ENCODE assay signal across 9 cellular contexts in genomic region chr2:227163998-227164744, GRCh38. TPM values are rescaled to one million over a fixed set of nuclear protein-coding genes. Genes with fewer than 3 reads are reported as not detected.
DNase-seq lines count a peak whose midpoint lies in the region; ATAC-seq and TF ChIP-seq lines count a peak whose summit lies in the region.
"Had no signal": no experiment of that assay in that cellular context is flagged by ENCODE, and none has a peak within 500 bp of the region (broad histone marks: within the 10 kb centered on the region; RNA-seq: fewer than 3 reads in every experiment).

TSS of gene COL4A3 (plus strand) at chr2:227164624. CDS start at chr2:227164727, 103 bp downstream.
TSS of gene COL4A4 (minus strand) at chr2:227164205. CDS start at chr2:227147483, 16,722 bp downstream.

- DNase-seq in Right ventricle myocardium inferior (ENCODE audit: missing footprints), result peak; percentile 84
- DNase-seq in cardiac septum (ENCODE audit: low spot score), result no peak
- DNase-seq in NCI-H1105 treated with DMSO at 0.1 percent for 48 hours (lab: John Stamatoyannopoulos, UW), result peak; percentile 59
- no peak for DNase-seq in brain microvascular endothelial cell
- peak; percentile 77 for DNase-seq in left kidney (ENCODE audit: low read depth, low spot score)
- DNase-seq in thoracic aorta (ENCODE audit: low spot score), result no peak
- DNase-seq in SHP77 treated with DMSO at 0.1 percent for 48 hours (lab: John Stamatoyannopoulos, UW), result no peak

- H3K36me3 ChIP-seq in HEK293 (ENCODE audit: control insufficient read depth in 2 of 2, insufficient read depth in 1 of 2, low read length in 2 of 2) (no peaks in the 10 kb centered on the region), brain microvascular endothelial cell (replicated peaks) (no peaks in the 10 kb centered on the region), thoracic aorta (no peaks in the 10 kb centered on the region)
- H3K36me3 ChIP-seq: neutrophil had no signal

- intact Hi-C loops in Right ventricle myocardium inferior (cut with DNase I) (no loop called here), cardiac septum (cut with DNase I) (no loop called here)

- CTCF ChIA-PET in HEK293 (lab: Yijun Ruan, JAX), result interaction anchor here (0.5 to 0.7 kb wide), 2 partner anchors 11 to 1837 kb away, joined by 3 read pairs; no protein-coding TSS in a partner anchor

- TF ChIP-seq CTCF in HEK293 (tag by site-specific recombination; IDR thresholded peaks at IDR 0.05), result peak; percentile 39
- TF ChIP-seq CTCF in brain microvascular endothelial cell (IDR thresholded peaks at IDR 0.05; ENCODE audit: low read depth, low read length, missing control alignments), result no peak
- TF ChIP-seq CTCF in thoracic aorta (IDR thresholded peaks at IDR 0.05), result no peak

- H3K27ac ChIP-seq in HEK293 (ENCODE audit: extremely low read depth, low read depth, low read length) (peak within 1 kb of the TSS; percentile 75; the same call in 1 of the 2 replicates), brain microvascular endothelial cell (no peak within 1 kb of the TSS), thoracic aorta (peak within 1 kb of the TSS; percentile 85 to 92)
- H3K27ac ChIP-seq: neutrophil had no signal

- H3K4me3 ChIP-seq in HEK293 (ENCODE audit: low read depth, low read length), result peak within 1 kb of the TSS; percentile 84
- H3K4me3 ChIP-seq in brain microvascular endothelial cell (ENCODE audit: low read depth, low read length), result peak within 1 kb of the TSS; percentile 56
- H3K4me3 ChIP-seq in thoracic aorta, result peak within 1 kb of the TSS; percentile 93

- peak; percentile 95 for ATAC-seq in Right ventricle myocardium inferior
- peak; percentile 48 for ATAC-seq in thoracic aorta (ENCODE audit: insufficient number of reproducible peaks, low FRiP score, low read depth)

- in situ Hi-C loops in brain microvascular endothelial cell (cut with HindIII; ENCODE audit: low pct_ligation_motif_present, low sequenced_read_pairs), result no loop called here

- POLR2A ChIA-PET in HEK293 (lab: Yijun Ruan, JAX), result no interaction called here

- H3K27me3 ChIP-seq in brain microvascular endothelial cell (replicated peaks), result no peaks in the 10 kb centered on the region
- H3K27me3 ChIP-seq in thoracic aorta (replicated peaks; ENCODE audit: insufficient read depth), result no peaks in the 10 kb centered on the region

- H3K9me3 ChIP-seq in HEK293 (ENCODE audit: control insufficient read depth, insufficient read depth, low read depth, low read length) (no peaks in the 10 kb centered on the region), thoracic aorta (no peaks in the 10 kb centered on the region)
- H3K9me3 ChIP-seq: neutrophil had no signal

- H3K4me1 ChIP-seq in HEK293 (ENCODE audit: control insufficient read depth, insufficient read depth, low read length) (peaks cover 3% of the 10 kb centered on the region; the same call in 1 of the 2 replicates), thoracic aorta (ENCODE audit: control insufficient read depth in 1 of 2, low read depth in 2 of 2) (peaks cover 5 to 6% of the 10 kb centered on the region in 2 donors)

TF ChIP-seq in HEK293, 187 proteins besides CTCF, POLR2A, EP300 and RAD21 (continues in another document):
- TF ChIP-seq ZNF571 (tag by site-specific recombination; IDR thresholded peaks at IDR 0.05) (no peak), ZFHX2 (tag by site-specific recombination; conservative IDR thresholded peaks at IDR 0.05) (peak; percentile 79), ZBTB10 (tag by site-specific recombination; IDR thresholded peaks at IDR 0.05) (peak; percentile 90), GFI1B (tag by site-specific recombination; IDR thresholded peaks at IDR 0.05) (no peak), ZFP69B (tag by site-specific recombination; IDR thresholded peaks at IDR 0.05) (no peak), ZNF544 (tag by site-specific recombination; IDR thresholded peaks at IDR 0.05) (no peak), ZNF529 (tag by site-specific recombination; IDR thresholded peaks at IDR 0.05; ENCODE audit: insufficient replicate concordance) (no peak), ZSCAN5A (tag by site-specific recombination; IDR thresholded peaks at IDR 0.05) (0 out of 2 replicates have a peak, but pooled peaks have one; percentile 15), ZNF501 (tag by site-specific recombination; IDR thresholded peaks at IDR 0.05) (0 out of 2 replicates have a peak, but pooled peaks have one; percentile 46), SALL2 (tag by site-specific recombination; IDR thresholded peaks at IDR 0.05; ENCODE audit: borderline replicate concordance) (no peak), ZSCAN16 (tag by site-specific recombination; IDR thresholded peaks at IDR 0.05) (no peak), ZBTB1 (tag by site-specific recombination; IDR thresholded peaks at IDR 0.05) (no peak), ZNF639 (tag by site-specific recombination; IDR thresholded peaks at IDR 0.05) (no peak), ZNF596 (tag by site-specific recombination; IDR thresholded peaks at IDR 0.05) (no peak), KLF8 (tag by site-specific recombination; IDR thresholded peaks at IDR 0.05) (peak; percentile 89; the same call in 1 of the 2 replicates), ZNF121 (tag by site-specific recombination; IDR thresholded peaks at IDR 0.05) (no peak), KLF7 (tag by site-specific recombination; IDR thresholded peaks at IDR 0.05; ENCODE audit: borderline replicate concordance) (peak; percentile 89; the same call in 1 of the 2 replicates), ZNF777 (tag by site-specific recombination; IDR thresholded peaks at IDR 0.05; ENCODE audit: borderline replicate concordance) (no peak; the same call in 1 of the 2 replicates), SP7 (tag by site-specific recombination; IDR thresholded peaks at IDR 0.05) (0 out of 2 replicates have a peak, but pooled peaks have one; percentile 60), ZNF37A (tag by site-specific recombination; IDR thresholded peaks at IDR 0.05) (no peak), ZNF660 (tag by site-specific recombination; IDR thresholded peaks at IDR 0.05) (0 out of 2 replicates have a peak, but pooled peaks have one; percentile 18), ZNF776 (tag by site-specific recombination; IDR thresholded peaks at IDR 0.05; ENCODE audit: borderline replicate concordance) (no peak), KLF16 (tag by site-specific recombination; IDR thresholded peaks at IDR 0.05) (peak; percentile 77)
- TF ChIP-seq, protein P1, sequence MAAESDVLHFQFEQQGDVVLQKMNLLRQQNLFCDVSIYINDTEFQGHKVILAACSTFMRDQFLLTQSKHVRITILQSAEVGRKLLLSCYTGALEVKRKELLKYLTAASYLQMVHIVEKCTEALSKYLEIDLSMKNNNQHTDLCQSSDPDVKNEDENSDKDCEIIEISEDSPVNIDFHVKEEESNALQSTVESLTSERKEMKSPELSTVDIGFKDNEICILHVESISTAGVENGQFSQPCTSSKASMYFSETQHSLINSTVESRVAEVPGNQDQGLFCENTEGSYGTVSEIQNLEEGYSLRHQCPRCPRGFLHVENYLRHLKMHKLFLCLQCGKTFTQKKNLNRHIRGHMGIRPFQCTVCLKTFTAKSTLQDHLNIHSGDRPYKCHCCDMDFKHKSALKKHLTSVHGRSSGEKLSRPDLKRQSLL (tag by site-specific recombination; IDR thresholded peaks at IDR 0.05), result no peak

RNA-seq across cellular contexts. Expression of gene COL4A3, which starts in this region (rescaled TPM):
- total RNA-seq in Right ventricle myocardium inferior (5.5 TPM), cardiac septum (1.6 TPM), thoracic aorta (10 to 100 TPM; 29.6 to 36.7 TPM)

RNA-seq across cellular contexts. Expression of gene COL4A4, which starts in this region (rescaled TPM):
- total RNA-seq in Right ventricle myocardium inferior (13.6 TPM), cardiac septum (3.0 TPM), thoracic aorta (10 to 100 TPM; 17.2 to 34.0 TPM)

Comparison
In these comparisons a context has a peak if more than half of its experiments do, and no peak if none do; other contexts are left out.
1. DNase-seq: peak in Right ventricle myocardium inferior (single experiment), NCI-H1105 treated with DMSO at 0.1 percent for 48 hours (single experiment) and left kidney (single experiment); none in cardiac septum (single experiment), brain microvascular endothelial cell (single experiment), thoracic aorta (single experiment) and SHP77 treated with DMSO at 0.1 percent for 48 hours (single experiment).
2. Peak in every context shown above with its lines, with median percentiles within 50 percentile points of each other: H3K4me3 ChIP-seq.